ENCODE assay signal across 22 cellular contexts in genomic region chr2:152543717-152544116, GRCh38.
A peak's percentile ranks its signal among the peaks of the same experiment; 100 is the strongest.
DNase-seq lines count a peak whose midpoint lies in the region; ATAC-seq, FAIRE-seq and TF ChIP-seq lines count a peak whose summit lies in the region.
"Had no signal": no experiment of that assay in that cellular context is flagged by ENCODE, and none has a peak within 500 bp of the region (broad histone marks: within the 10 kb centered on the region; RNA-seq: fewer than 3 reads in every experiment).

No MANE protein-coding gene starts in this region.

- H2AK5ac ChIP-seq in IMR-90 (ENCODE audit: low read depth, low read length): peak overlapping the region; percentile 94; the same call in 1 of the 2 replicates

- H3K4me3 ChIP-seq in IMR-90 (ENCODE audit: insufficient read depth, low read depth, low read length): no peak overlapping the region
- no peak overlapping the region for H3K4me3 ChIP-seq in mammary epithelial cell (replicated peaks in 1 of 3; ENCODE audit: insufficient read depth in 1 of 3, low read depth in 2 of 3, low read length in 3 of 3)
- H3K4me3 ChIP-seq in mesodermal cell (ENCODE audit: extremely low read depth, insufficient read depth, low read length, poor library complexity, severe bottlenecking): no peak overlapping the region
- H3K4me3 ChIP-seq in stomach smooth muscle (ENCODE audit: low read length in 2 of 2): no peak overlapping the region
- H3K4me3 ChIP-seq: cardiac muscle cell, gastroesophageal sphincter, MG63 had no signal

- H2BK120ac ChIP-seq in IMR-90 (ENCODE audit: low read depth, low read length): peak overlapping the region; percentile 93

- H3K18ac ChIP-seq in IMR-90 (ENCODE audit: low read depth, low read length): peak overlapping the region; percentile 86; the same call in 1 of the 2 replicates

- peaks cover 13% of the 10 kb centered on the region for H3K9me1 ChIP-seq in IMR-90 (ENCODE audit: insufficient read depth, low read length)

- H3K4ac ChIP-seq in IMR-90 (ENCODE audit: low read depth, low read length): peak overlapping the region; percentile 73; the same call in 1 of the 2 replicates

- H2BK15ac ChIP-seq in IMR-90 (ENCODE audit: low read depth, low read length): peak overlapping the region; percentile 88; the same call in 2 of the 3 replicates

- dilution Hi-C loops in IMR-90 (cut with HindIII; ENCODE audit: low sequenced_read_pairs, unreplicated experiment) (no loop called here), mammary epithelial cell (cut with HindIII; ENCODE audit: low sequenced_read_pairs) (no loop called here)

- peak overlapping the region; percentile 46; the same call in 1 of the 2 replicates for H3K56ac ChIP-seq in IMR-90 (ENCODE audit: extremely low read depth, insufficient read depth, low read length)

- H2BK20ac ChIP-seq in IMR-90 (ENCODE audit: low read depth, low read length): peak overlapping the region; percentile 77; the same call in 1 of the 2 replicates

- H3K79me2 ChIP-seq in mammary epithelial cell (ENCODE audit: insufficient read depth, low read length): peaks cover 43% of the 10 kb centered on the region

- DNase-seq in IMR-90 (no peak), mammary epithelial cell (no peak), hypothalamus (lab: John Stamatoyannopoulos, UW) (no peak), superior temporal gyrus (ENCODE audit: extremely low spot score) (no peak), GM12891 (ENCODE audit: insufficient read length, low spot score) (no peak)
- DNase-seq: activated CD4-positive, alpha-beta T cell treated with anti-CD3 and anti-CD28 coated beads, Interleukin-2, amount 50 U/mL, for 48 hours; activated effector memory CD4-positive, alpha-beta T cell treated with anti-CD3 and anti-CD28 coated beads, Interleukin-2, amount 50 U/mL, for 16 hours; left cardiac atrium; NCI-H1436 treated with DMSO at 0.1 percent for 48 hours; NCI-H2171 treated with DMSO at 0.1 percent for 48 hours; NCI-H526 treated with DMSO at 0.1 percent for 48 hours; stimulated activated CD8-positive, alpha-beta memory T cell treated with anti-CD3 and anti-CD28 coated beads, Interleukin-4, amount 100 ng/mL, for 48 hours; T-helper 2 cell; WERI-Rb-1 had no signal

- no peaks in the 10 kb centered on the region for H3K9me3 ChIP-seq in IMR-90 (ENCODE audit: control insufficient read depth, insufficient read depth, low read length)
- H3K9me3 ChIP-seq in mammary epithelial cell (replicated peaks; ENCODE audit: insufficient read depth, low read length): no peaks in the 10 kb centered on the region
- H3K9me3 ChIP-seq in mesodermal cell (ENCODE audit: control insufficient read depth, low read length): no peaks in the 10 kb centered on the region
- no peaks in the 10 kb centered on the region for H3K9me3 ChIP-seq in stomach smooth muscle (ENCODE audit: control insufficient read depth in 2 of 2, low read length in 2 of 2)
- H3K9me3 ChIP-seq: gastroesophageal sphincter, MG63 had no signal

- H2BK5ac ChIP-seq in IMR-90 (ENCODE audit: low read depth, low read length, poor library complexity, severe bottlenecking): peak overlapping the region; percentile 99

- H3K27me3 ChIP-seq in IMR-90 (ENCODE audit: control insufficient read depth, insufficient read depth, low read length): no peaks in the 10 kb centered on the region
- no peaks in the 10 kb centered on the region for H3K27me3 ChIP-seq in mammary epithelial cell (ENCODE audit: insufficient read depth, low read length)
- no peaks in the 10 kb centered on the region for H3K27me3 ChIP-seq in stomach smooth muscle (ENCODE audit: control insufficient read depth in 1 of 2, insufficient read depth in 2 of 2, low read length in 2 of 2)
- H3K27me3 ChIP-seq: cardiac muscle cell, gastroesophageal sphincter, MG63 had no signal

- BruUV-seq in IMR-90 (replicated peaks; lab: Mats Ljungman, UMichigan) (no TSS peak), mammary epithelial cell (replicated peaks; lab: Mats Ljungman, UMichigan) (no TSS peak)

- H4K91ac ChIP-seq in IMR-90 (ENCODE audit: insufficient read depth, low read depth, low read length): peak overlapping the region; percentile 79

- POLR2A ChIA-PET in IMR-90 (lab: Charles Lee; ENCODE audit: unreplicated experiment): interaction anchor here (1.1 kb wide), 1 partner anchor 30 kb away, joined by 7 read pairs; no protein-coding TSS in a partner anchor

- no peak overlapping the region for H2AK9ac ChIP-seq in IMR-90 (replicated peaks; ENCODE audit: low read depth, low read length, poor library complexity)

- intact Hi-C loops in IMR-90 (cut with micrococcal nuclease): loop anchor here (5.0 kb wide), 1 partner anchor 206 kb away; the partner anchor contains the start of gene FMNL2
- intact Hi-C loops in mammary epithelial cell (cut with micrococcal nuclease): no loop called here

- peak overlapping the region; percentile 70 for H3K14ac ChIP-seq in IMR-90 (replicated peaks; ENCODE audit: low read depth, low read length)

- ATAC-seq in IMR-90 (ENCODE audit: low read depth) (no peak), HG03442 (IDR thresholded peaks at IDR 0.05; ENCODE audit: unreplicated experiment) (no peak)
- ATAC-seq: left cardiac atrium had no signal

- peaks cover 21% of the 10 kb centered on the region for H3K4me1 ChIP-seq in IMR-90 (ENCODE audit: control insufficient read depth, insufficient read depth, low read length)
- peaks cover 27% of the 10 kb centered on the region for H3K4me1 ChIP-seq in mammary epithelial cell (ENCODE audit: insufficient read depth, low read length)
- H3K4me1 ChIP-seq in mesodermal cell (ENCODE audit: control insufficient read depth, insufficient read depth, low read length, poor library complexity, severe bottlenecking): peaks cover 35% of the 10 kb centered on the region
- peaks cover 11% of the 10 kb centered on the region for H3K4me1 ChIP-seq in stomach smooth muscle (ENCODE audit: control insufficient read depth, insufficient read depth, low read length)

- H2AFZ ChIP-seq in IMR-90 (replicated peaks; ENCODE audit: low read length, poor library complexity) (no peak overlapping the region), mammary epithelial cell (ENCODE audit: low read depth, low read length) (no peak overlapping the region)

- peak overlapping the region; percentile 33; the same call in 1 of the 2 replicates for H3K27ac ChIP-seq in IMR-90 (ENCODE audit: insufficient read depth, low read length)
- H3K27ac ChIP-seq in mammary epithelial cell (ENCODE audit: insufficient read depth, low read depth, low read length): peak overlapping the region; percentile 84
- peak overlapping the region; percentile 92 for H3K27ac ChIP-seq in mesodermal cell (ENCODE audit: low read depth, low read length, severe bottlenecking)
- peak overlapping the region; percentile 53 for H3K27ac ChIP-seq in stomach smooth muscle (ENCODE audit: low read length)
- H3K27ac ChIP-seq: HL-60, WERI-Rb-1 had no signal

- peak overlapping the region; percentile 46; the same call in 1 of the 2 replicates for H4K5ac ChIP-seq in IMR-90 (ENCODE audit: low read depth, low read length)

- H4K20me1 ChIP-seq in IMR-90 (ENCODE audit: insufficient read depth, low read length): no peaks in the 10 kb centered on the region
- H4K20me1 ChIP-seq in mammary epithelial cell (ENCODE audit: insufficient read depth, low read length): no peaks in the 10 kb centered on the region

- H3K9ac ChIP-seq in IMR-90 (ENCODE audit: low read depth, low read length) (no peak overlapping the region; the same call in 1 of the 2 replicates), mammary epithelial cell (ENCODE audit: insufficient read depth, low read length) (peak overlapping the region; percentile 56), stomach smooth muscle (ENCODE audit: low read length in 2 of 2) (no peak overlapping the region)

- in situ Hi-C loops in IMR-90 (cut with MboI; ENCODE audit: low sequenced_read_pairs) (no loop called here), mammary epithelial cell (cut with MboI; ENCODE audit: low sequenced_read_pairs in 2 of 2) (no loop called here)

- TF ChIP-seq CTCF in IMR-90 (conservative IDR thresholded peaks at IDR 0.05; ENCODE audit: low read depth, low read length) (no peak), mammary epithelial cell (conservative IDR thresholded peaks at IDR 0.05 in 1 of 2, IDR thresholded peaks at IDR 0.05 in 1 of 2; ENCODE audit: extremely low read depth in 1 of 2, insufficient read depth in 1 of 2, low read depth in 1 of 2, low read length in 2 of 2) (no peak)

- H3K36me3 ChIP-seq in IMR-90 (ENCODE audit: control insufficient read depth, insufficient read depth, low read length) (no peaks in the 10 kb centered on the region), mammary epithelial cell (ENCODE audit: insufficient read depth, low read length) (peaks cover 5% of the 10 kb centered on the region), mesodermal cell (ENCODE audit: control insufficient read depth, insufficient read depth, low read length) (peaks cover 3% of the 10 kb centered on the region), stomach smooth muscle (ENCODE audit: control insufficient read depth in 2 of 2, insufficient read depth in 2 of 2, low read length in 2 of 2) (no peaks in the 10 kb centered on the region)
- H3K36me3 ChIP-seq: cardiac muscle cell had no signal

- WGBS in IMR-90 (ENCODE audit: extremely low coverage in 2 of 2, insufficient read length in 1 of 2), 2 experiments: 100% methylated on average over 1 of the region's 4 CpGs; no CpG with 5 or more reads in 1 of the 2 experiments
- 100% methylated on average over 3 of the region's 4 CpGs for WGBS in mammary epithelial cell (ENCODE audit: low coverage, missing lambda C conversion rate)
- WGBS in mesodermal cell (ENCODE audit: insufficient coverage in 2 of 2), 2 experiments: 100% methylated on average over 2 of the region's 4 CpGs

- TF ChIP-seq POLR2A in IMR-90 (IDR thresholded peaks at IDR 0.05; ENCODE audit: low read depth, low read length) (no peak), GM12891 (IDR thresholded peaks at IDR 0.05; ENCODE audit: low read depth, low read length) (no peak)

- peak overlapping the region; percentile 54 to 55; a peak in 3 of 4 replicates for H4K8ac ChIP-seq in IMR-90 (ENCODE audit: low read depth in 2 of 2, low read length in 2 of 2)

- no peak for FAIRE-seq in GM12891 (lab: Jason Lieb, UNC)
- FAIRE-seq: GM18507 had no signal

- peak overlapping the region; percentile 79; the same call in 1 of the 2 replicates for H3K23ac ChIP-seq in IMR-90 (ENCODE audit: low read depth, low read length)

- H3K79me1 ChIP-seq in IMR-90 (ENCODE audit: low read depth in 1 of 2, low read length in 2 of 2): peaks cover 18% of the 10 kb centered on the region in 2 experiments

- CTCF ChIA-PET in IMR-90 (lab: Yijun Ruan, JAX): interaction anchor here (0.6 kb wide), 1 partner anchor 35 kb away, joined by 4 read pairs; no protein-coding TSS in a partner anchor
- CTCF ChIA-PET in mammary epithelial cell (lab: Charles Lee; ENCODE audit: low non-redundant PET): no interaction called here

- H3K4me2 ChIP-seq in IMR-90 (ENCODE audit: low read depth, low read length): no peak overlapping the region
- no peak overlapping the region for H3K4me2 ChIP-seq in mammary epithelial cell (ENCODE audit: insufficient read depth, low read depth, low read length)

- no peak for TF ChIP-seq RAD21 in IMR-90 (IDR thresholded peaks at IDR 0.05; ENCODE audit: low read length)

TF ChIP-seq in IMR-90, 13 proteins besides CTCF, POLR2A, EP300 and RAD21 (continues in another document):
- no peak for TF ChIP-seq NFE2L2 (IDR thresholded peaks at IDR 0.05; ENCODE audit: low read depth, low read length)

TF ChIP-seq in GM12891, 5 proteins besides CTCF, POLR2A, EP300 and RAD21 (continues in another document):
- TF ChIP-seq PAX5 (IDR thresholded peaks at IDR 0.05; ENCODE audit: insufficient read depth, low read length, severe bottlenecking): no peak

Comparison
In these comparisons a context has a peak if more than half of its experiments do, and no peak if none do; other contexts are left out.
1. H3K27ac ChIP-seq: peak in every context shown above with its lines; median percentile 92 in mesodermal cell; 84 in mammary epithelial cell; 53 in stomach smooth muscle; 33 in IMR-90.